In the genomic region with DNA sequence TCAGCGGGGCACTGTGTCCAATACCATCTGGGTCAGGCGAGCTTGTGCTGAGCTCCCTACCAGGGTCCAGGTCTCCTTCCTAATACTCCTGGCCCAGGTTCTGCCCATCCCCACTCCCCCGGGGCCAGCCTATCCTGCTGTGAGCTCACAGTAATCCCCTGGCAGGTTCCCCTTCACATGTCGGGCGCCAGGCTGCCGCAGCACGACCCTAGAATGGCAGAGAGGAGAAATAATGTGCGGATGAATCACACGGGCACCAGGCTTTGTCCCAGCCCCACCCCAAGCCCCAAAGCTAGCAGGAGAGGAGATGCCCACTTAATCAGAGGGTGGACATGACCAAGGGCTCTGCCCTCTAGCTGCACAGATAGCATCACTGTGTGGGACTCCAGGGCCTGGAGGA, we compare ENCODE assay signal across 17 cellular contexts. TPM values are rescaled to one million over a fixed set of nuclear protein-coding genes. Genes with fewer than 3 reads are reported as not detected.
DNase-seq lines count a peak whose midpoint lies in the region; ATAC-seq and TF ChIP-seq lines count a peak whose summit lies in the region.
"Had no signal": no experiment of that assay in that cellular context is flagged by ENCODE, and none has a peak within 500 bp of the region (broad histone marks: within the 10 kb centered on the region; RNA-seq: fewer than 3 reads in every experiment).

No MANE protein-coding gene starts in this region.

- H3K23ac ChIP-seq in H9 (ENCODE audit: insufficient read length, low read depth, low read length): no peak overlapping the region

- H3K27ac Mint-ChIP-seq in H9 (peak overlapping the region; percentile 48 to 79 (median 52); a peak in 2 of 7 replicates), neural progenitor cell (no peak overlapping the region)

- H3K79me1 ChIP-seq in H9 (ENCODE audit: insufficient read depth, low read depth, low read length, poor library complexity, severe bottlenecking): peaks cover 2% of the 10 kb centered on the region

- H3K4me1 ChIP-seq in BE2C (peaks cover 25% of the 10 kb centered on the region), H9 (ENCODE audit: insufficient read depth, low read length) (no peaks in the 10 kb centered on the region), neural progenitor cell (peaks cover 10% of the 10 kb centered on the region), mucosa of descending colon (ENCODE audit: low read depth) (peaks cover 2% of the 10 kb centered on the region)
- H3K4me1 ChIP-seq: SJCRH30 had no signal

- H2BK20ac ChIP-seq in H9 (ENCODE audit: low read depth, low read length, poor library complexity, severe bottlenecking): no peak overlapping the region

- no peak overlapping the region for H2AFZ ChIP-seq in H9 (ENCODE audit: low read length)
- H2AFZ ChIP-seq in neural progenitor cell (replicated peaks): no peak overlapping the region
- H2AFZ ChIP-seq: PC-9 had no signal

- H3K9ac ChIP-seq in H9 (ENCODE audit: extremely low read depth, insufficient read length, low read length) (no peak overlapping the region), neural progenitor cell (peak overlapping the region; percentile 8)

- H4K91ac ChIP-seq in H9 (ENCODE audit: insufficient read length, low read depth, low read length): no peak overlapping the region

- no peaks in the 10 kb centered on the region for H4K20me1 ChIP-seq in H9 (ENCODE audit: control insufficient read depth, insufficient read depth, insufficient read length)
- H4K20me1 ChIP-seq in neural progenitor cell (ENCODE audit: low read depth): peaks cover 23% of the 10 kb centered on the region

- H3K27ac ChIP-seq in H9 (ENCODE audit: insufficient read length, low read depth, low read length) (no peak overlapping the region), neural progenitor cell (no peak overlapping the region)
- H3K27ac ChIP-seq: PC-9, SJCRH30 had no signal

- TF ChIP-seq CTCF in BE2C (IDR thresholded peaks at IDR 0.05; ENCODE audit: low read depth, low read length) (no peak), H9 (conservative IDR thresholded peaks at IDR 0.05) (no peak), neural progenitor cell (IDR thresholded peaks at IDR 0.05) (no peak), mucosa of descending colon (IDR thresholded peaks at IDR 0.05) (no peak)

- H3K4me2 ChIP-seq in H9 (ENCODE audit: insufficient read depth, insufficient read length, low read length): no peak overlapping the region
- H3K4me2 ChIP-seq in neural progenitor cell: no peak overlapping the region
- H3K4me2 ChIP-seq: PC-9 had no signal

- H3K27me3 ChIP-seq in BE2C (no peaks in the 10 kb centered on the region), H9 (ENCODE audit: insufficient read depth, low read length) (no peaks in the 10 kb centered on the region), neural progenitor cell (no peaks in the 10 kb centered on the region)
- H3K27me3 ChIP-seq: SJCRH30 had no signal

- ATAC-seq in HG03175 (IDR thresholded peaks at IDR 0.05; ENCODE audit: unreplicated experiment) (no peak), mucosa of descending colon (no peak)

- H3K14ac ChIP-seq in H9 (ENCODE audit: insufficient read depth, low read length): no peak overlapping the region

- H3K4me3 ChIP-seq in BE2C (ENCODE audit: low read depth, low read length) (no peak overlapping the region), neural progenitor cell (no peak overlapping the region), mucosa of descending colon (no peak overlapping the region)
- H3K4me3 ChIP-seq: PC-9, SJCRH30 had no signal

- H3K4me1 Mint-ChIP-seq in H9 (peaks cover 7 to 16% of the 10 kb centered on the region in 2 experiments), neural progenitor cell (peaks cover 3% of the 10 kb centered on the region)

- H3K9me3 ChIP-seq in BE2C: no peaks in the 10 kb centered on the region
- H3K9me3 ChIP-seq in H9 (ENCODE audit: control insufficient read depth, low read depth, low read length): no peaks in the 10 kb centered on the region
- H3K9me3 ChIP-seq in neural progenitor cell (ENCODE audit: low read depth): no peaks in the 10 kb centered on the region
- no peaks in the 10 kb centered on the region for H3K9me3 ChIP-seq in mucosa of descending colon
- H3K9me3 ChIP-seq: SJCRH30 had no signal

- no peaks in the 10 kb centered on the region for H3K9me3 Mint-ChIP-seq in H9
- no peaks in the 10 kb centered on the region for H3K9me3 Mint-ChIP-seq in neural progenitor cell

- H3K4me3 Mint-ChIP-seq in H9: no peak overlapping the region
- no peak overlapping the region for H3K4me3 Mint-ChIP-seq in neural progenitor cell

- H3K18ac ChIP-seq in H9 (ENCODE audit: insufficient read length, low read depth, low read length): no peak overlapping the region

- no peak overlapping the region for H4K5ac ChIP-seq in H9 (ENCODE audit: insufficient read length, low read depth, low read length)

- H3K79me2 ChIP-seq in H9 (ENCODE audit: insufficient read depth, low read length): no peaks in the 10 kb centered on the region
- H3K79me2 ChIP-seq in neural progenitor cell (ENCODE audit: low read depth): peaks cover 12% of the 10 kb centered on the region

- no peak overlapping the region for H3T11ph ChIP-seq in H9 (ENCODE audit: low read length)

- H3K36me3 ChIP-seq in BE2C (peaks cover 10% of the 10 kb centered on the region), neural progenitor cell (no peaks in the 10 kb centered on the region), mucosa of descending colon (ENCODE audit: low read depth) (no peaks in the 10 kb centered on the region)
- H3K36me3 ChIP-seq: SJCRH30 had no signal

- intact Hi-C loops in mucosa of descending colon (cut with DNase I, micrococcal nuclease): loop anchor here (10.0 kb wide), 2 partner anchors 55 to 65 kb away; a partner anchor contains a TSS

- no peaks in the 10 kb centered on the region for H3K23me2 ChIP-seq in H9 (ENCODE audit: insufficient read length, low read depth, low read length, poor library complexity, severe bottlenecking)

- H3K36me3 Mint-ChIP-seq in H9 (ENCODE audit: insufficient read depth in 1 of 3, low read depth in 3 of 3): peaks cover 0 to 28% (median 2%) of the 10 kb centered on the region in 3 experiments; a peak in 4 of 7 replicates
- peaks cover 11% of the 10 kb centered on the region for H3K36me3 Mint-ChIP-seq in neural progenitor cell

- no peak overlapping the region for H2BK12ac ChIP-seq in H9 (ENCODE audit: insufficient read length, low read depth, low read length)

- H3F3A ChIP-seq in neural progenitor cell (ENCODE audit: low read depth): peaks cover 8% of the 10 kb centered on the region

- peak; percentile 57 for DNase-seq in BE2C
- no peak for DNase-seq in H9
- DNase-seq in astrocyte of the hippocampus (ENCODE audit: low read depth, low spot score): peak; percentile 54
- DNase-seq in neural progenitor cell (ENCODE audit: low spot score): no peak
- no peak for DNase-seq in NCI-H526 (lab: John Stamatoyannopoulos, UW)
- no peak for DNase-seq in mucosa of descending colon
- DNase-seq in RPMI8226: no peak
- DNase-seq: DMS79, HCEC 1CT, NCI-H1092 treated with DMSO at 0.1 percent for 48 hours, NCI-H2081, NCI-H2171 treated with DMSO at 0.1 percent for 48 hours, NCI-H446, NCI-H748 treated with DMSO at 0.1 percent for 48 hours, PC-9, SJCRH30 had no signal

- H2AK5ac ChIP-seq in H9 (ENCODE audit: insufficient read length, low read length): no peak overlapping the region

- no peak overlapping the region for H2BK120ac ChIP-seq in H9 (ENCODE audit: low read depth, low read length, poor library complexity, severe bottlenecking)

- no peak overlapping the region for H3K4ac ChIP-seq in H9 (ENCODE audit: low read depth, low read length)

- H4K8ac ChIP-seq in H9 (replicated peaks; ENCODE audit: insufficient read length, low read depth, low read length): no peak overlapping the region

- H3K56ac ChIP-seq in H9 (ENCODE audit: insufficient read length, low read depth, low read length): no peak overlapping the region

- no CpG with 5 or more reads among the region's 9 CpGs for WGBS in H9 (ENCODE audit: extremely low coverage, insufficient read length, low lambda C conversion rate)

- H2BK15ac ChIP-seq in H9 (ENCODE audit: low read depth, low read length): no peak overlapping the region

- no peaks in the 10 kb centered on the region for H3K27me3 Mint-ChIP-seq in H9 (ENCODE audit: low read depth)
- H3K27me3 Mint-ChIP-seq in neural progenitor cell (ENCODE audit: insufficient read depth, low read depth): no peaks in the 10 kb centered on the region

- no peak overlapping the region for H2BK5ac ChIP-seq in H9 (ENCODE audit: insufficient read length, low read length)

RNA-seq across cellular contexts. Expression of a gene that starts 39.6 kb away (rescaled TPM):
- 60.3 TPM for polyA plus RNA-seq in BE2C (2012; ENCODE audit: insufficient read depth, insufficient read length, low read depth)
- total RNA-seq in H9 (2021): 45.9 and 49.0 TPM in 2 replicates
- total RNA-seq in neural progenitor cell (ENCODE audit: low replicate concordance): 11.6 and 34.5 TPM in 2 replicates
- 10 to 100 TPM in 1 of 3 donors, 1 to 10 TPM in 2; 4.2 to 22.4 (median 9.5) TPM for total RNA-seq in mucosa of descending colon

RNA-seq across cellular contexts. Expression of a gene that starts 52.6 kb away (rescaled TPM):
- polyA plus RNA-seq in BE2C (2012; ENCODE audit: insufficient read depth, insufficient read length, low read depth): 60.8 TPM
- total RNA-seq in H9 (2021) (57.1 and 59.4 TPM in 2 replicates), neural progenitor cell (ENCODE audit: low replicate concordance) (45.1 and 55.4 TPM in 2 replicates), mucosa of descending colon (10 to 100 TPM; 19.1 to 34.7 (median 21.4) TPM)

RNA-seq across cellular contexts. Expression of a gene that starts 55.1 kb away (rescaled TPM):
- 35.8 TPM for polyA plus RNA-seq in BE2C (2012; ENCODE audit: insufficient read depth, insufficient read length, low read depth)
- total RNA-seq in H9 (2021) (6.5 and 7.9 TPM in 2 replicates), neural progenitor cell (ENCODE audit: low replicate concordance) (11.0 and 12.0 TPM in 2 replicates), mucosa of descending colon (10 to 100 TPM; 30.1 to 47.4 (median 33.0) TPM)

Comparison
In these comparisons a context has a peak if more than half of its experiments do, and no peak if none do; other contexts are left out.
1. DNase-seq: peak in BE2C (single experiment) and astrocyte of the hippocampus (single experiment); none in H9 (single experiment), neural progenitor cell (single experiment), NCI-H526 (0 of 2), mucosa of descending colon (0 of 3) and RPMI8226 (single experiment).